17 cellular contexts compared by ENCODE assay signal in genomic region chr12:88566430-88566829, GRCh38. TPM values are rescaled to one million over a fixed set of nuclear protein-coding genes. Genes with fewer than 3 reads are reported as not detected.
DNase-seq lines count a peak whose midpoint lies in the region; ATAC-seq, FAIRE-seq and TF ChIP-seq lines count a peak whose summit lies in the region.
"Had no signal": no experiment of that assay in that cellular context is flagged by ENCODE, and none has a peak within 500 bp of the region (broad histone marks: within the 10 kb centered on the region; RNA-seq: fewer than 3 reads in every experiment).

No MANE protein-coding gene starts in this region.

- no peak for TF ChIP-seq POLR2A in H1 (IDR thresholded peaks at IDR 0.05; ENCODE audit: control extremely low read depth in 1 of 2, low read depth in 2 of 2, low read length in 2 of 2)

- ATAC-seq in GM18498 (IDR thresholded peaks at IDR 0.05; ENCODE audit: unreplicated experiment), result no peak
- ATAC-seq in GM18873 (IDR thresholded peaks at IDR 0.05; ENCODE audit: low FRiP score, unreplicated experiment), result no peak

- H3K4me1 Mint-ChIP-seq in Caco-2 (ENCODE audit: low read depth, unreplicated experiment) (peaks cover 61% of the 10 kb centered on the region), nephron progenitor cell (peaks cover 21% of the 10 kb centered on the region)

- H3K4me2 ChIP-seq in H1 (ENCODE audit: insufficient read depth in 1 of 2, low read depth in 2 of 2, low read length in 2 of 2), result no peak overlapping the region
- H3K4me2 ChIP-seq: KMS-11 had no signal

- intact Hi-C loops in Caco-2 (cut with micrococcal nuclease; ENCODE audit: unreplicated experiment), result no loop called here

- no peak overlapping the region for H4K8ac ChIP-seq in H1 (ENCODE audit: extremely low read depth, insufficient read depth, low read length)

- no peak overlapping the region for H3K4ac ChIP-seq in H1 (replicated peaks; ENCODE audit: insufficient read length, low read depth, low read length)

- no peak for TF ChIP-seq CTCF in Caco-2 (IDR thresholded peaks at IDR 0.05; ENCODE audit: insufficient read depth in 1 of 2, low read depth in 1 of 2, low read length in 1 of 2, severe bottlenecking in 1 of 2, unreplicated experiment in 1 of 2)
- no peak for TF ChIP-seq CTCF in H1 (IDR thresholded peaks at IDR 0.05; ENCODE audit: control extremely low read depth in 1 of 3, insufficient read depth in 1 of 3, low read depth in 1 of 3, low read length in 3 of 3)
- TF ChIP-seq CTCF in nephron progenitor cell (IDR thresholded peaks at IDR 0.05), result no peak

- no peak overlapping the region for H2AFZ ChIP-seq in H1 (ENCODE audit: low read length)

- H2BK5ac ChIP-seq in H1 (ENCODE audit: low read depth, low read length), result no peak overlapping the region

- 0 out of 2 replicates have a peak overlapping the region, but pooled peaks have one; percentile 19 for H3K18ac ChIP-seq in H1 (ENCODE audit: extremely low read depth, low read length)

- CTCF ChIA-PET in Caco-2 (lab: Charles Lee), result no interaction called here
- CTCF ChIA-PET in H1 (lab: Charles Lee; ENCODE audit: partially characterized antibody), result interaction anchor here (1.0 to 1.3 kb wide), 2 partner anchors 8 to 13 kb away, joined by 3 read pairs; no protein-coding TSS in a partner anchor

- TF ChIP-seq EP300 in H1 (IDR thresholded peaks at IDR 0.05; ENCODE audit: borderline replicate concordance in 1 of 2, low read depth in 2 of 2, low read length in 2 of 2), result no peak

- no peaks in the 10 kb centered on the region for H3K23me2 ChIP-seq in H1 (ENCODE audit: low read depth, low read length)

- H3K27me3 ChIP-seq in Caco-2 (replicated peaks; ENCODE audit: control insufficient read depth, insufficient read depth, low read length) (no peaks in the 10 kb centered on the region), H1 (replicated peaks in 1 of 4; ENCODE audit: control insufficient read depth in 3 of 4, extremely low read depth in 1 of 4, insufficient read depth in 3 of 4, low read length in 3 of 4) (no peaks in the 10 kb centered on the region)
- no peaks in the 10 kb centered on the region for H3K27me3 ChIP-seq in effector memory CD4-positive, alpha-beta T cell (replicated peaks; ENCODE audit: control insufficient read depth, insufficient read depth, low read length, poor library complexity, severe bottlenecking)
- H3K27me3 ChIP-seq: right atrium auricular region had no signal

- TF ChIP-seq RAD21 in H1 (IDR thresholded peaks at IDR 0.05 in 1 of 2, conservative IDR thresholded peaks at IDR 0.05 in 1 of 2; ENCODE audit: low read depth in 2 of 2, low read length in 2 of 2), result no peak

- H2BK15ac ChIP-seq in H1 (ENCODE audit: low read length), result no peak overlapping the region

- H3K4me1 ChIP-seq in Caco-2 (peaks cover 87% of the 10 kb centered on the region), H1 (replicated peaks in 1 of 4; ENCODE audit: control insufficient read depth in 3 of 4, insufficient read depth in 4 of 4, low read length in 3 of 4) (peaks cover 0 to 5% (median 2%) of the 10 kb centered on the region in 4 experiments; a peak in 3 of 7 replicates)
- H3K4me1 ChIP-seq in effector memory CD4-positive, alpha-beta T cell (ENCODE audit: control insufficient read depth, insufficient read depth, low read length, poor library complexity, severe bottlenecking), result no peaks in the 10 kb centered on the region

- H3K14ac ChIP-seq in H1 (ENCODE audit: insufficient read length), result no peak overlapping the region

- no peaks in the 10 kb centered on the region for H4K20me1 ChIP-seq in H1 (replicated peaks in 1 of 2; ENCODE audit: control insufficient read depth in 1 of 2, insufficient read depth in 2 of 2, low read length in 2 of 2)

- no peak overlapping the region for H4K91ac ChIP-seq in H1 (replicated peaks; ENCODE audit: insufficient read length, low read length)

- H3K4me3 Mint-ChIP-seq in Caco-2 (ENCODE audit: unreplicated experiment) (peak overlapping the region; percentile 10), nephron progenitor cell (no peak overlapping the region)
- H3K4me3 Mint-ChIP-seq: activated naive CD4-positive, alpha-beta T cell treated with anti-CD3 and anti-CD28 coated beads for 36 hours; neural crest cell; T-helper 2 cell treated with Interferon-gamma antibody and Interleukin-4, amounts not matched to agents 5 μg/mL and 100 μg/mL, for 36 hours had no signal

- H2BK12ac ChIP-seq in H1 (ENCODE audit: low read depth, low read length), result no peak overlapping the region

- BruUV-seq in Caco-2 (replicated peaks; lab: Mats Ljungman, UMichigan), result no TSS peak

- H3K9me3 Mint-ChIP-seq in Caco-2 (ENCODE audit: unreplicated experiment) (no peaks in the 10 kb centered on the region), nephron progenitor cell (no peaks in the 10 kb centered on the region)
- H3K9me3 Mint-ChIP-seq: activated naive CD4-positive, alpha-beta T cell treated with anti-CD3 and anti-CD28 coated beads for 36 hours; neural crest cell; T-helper 2 cell treated with Interferon-gamma antibody and Interleukin-4, amounts not matched to agents 5 μg/mL and 100 μg/mL, for 36 hours had no signal

- H3K9me3 ChIP-seq in Caco-2 (no peaks in the 10 kb centered on the region), H1 (ENCODE audit: insufficient read depth in 2 of 2, low read depth in 1 of 2, low read length in 1 of 2) (no peaks in the 10 kb centered on the region)
- H3K9me3 ChIP-seq in effector memory CD4-positive, alpha-beta T cell (ENCODE audit: control insufficient read depth, low read length), result no peaks in the 10 kb centered on the region
- H3K9me3 ChIP-seq: right atrium auricular region, thoracic aorta had no signal

- no peak overlapping the region for H3K9ac ChIP-seq in H1 (replicated peaks in 1 of 4; ENCODE audit: extremely low read depth in 1 of 4, low read depth in 3 of 4, low read length in 3 of 4)
- H3K9ac ChIP-seq: KMS-11 had no signal

- H4K5ac ChIP-seq in H1 (ENCODE audit: insufficient read length, low read depth, low read length), result no peak overlapping the region

- DNase-seq in Caco-2 (peak; percentile 60 to 69), M059J (ENCODE audit: low read depth) (peak; percentile 69), H1 (ENCODE audit: low read depth in 1 of 2, low spot score in 2 of 2) (no peak), mucosa of gallbladder (ENCODE audit: low spot score) (peak; percentile 34), nephron progenitor cell (no peak)
- no peak for DNase-seq in effector memory CD4-positive, alpha-beta T cell
- DNase-seq: activated naive CD4-positive, alpha-beta T cell treated with anti-CD3 and anti-CD28 coated beads for 36 hours; effector CD4-positive, alpha-beta T cell; NCI-H1436 treated with DMSO at 0.1 percent for 48 hours; NCI-H2227 treated with DMSO at 0.1 percent for 48 hours had no signal

- H2AK5ac ChIP-seq in H1 (ENCODE audit: low read depth, low read length), result no peak overlapping the region

- H2BK120ac ChIP-seq in H1 (replicated peaks; ENCODE audit: low read depth, low read length), result no peak overlapping the region

- peaks cover 94% of the 10 kb centered on the region for H3K36me3 Mint-ChIP-seq in Caco-2 (ENCODE audit: insufficient read depth, unreplicated experiment)
- H3K36me3 Mint-ChIP-seq in nephron progenitor cell (ENCODE audit: low read depth), result no peaks in the 10 kb centered on the region

- no peak overlapping the region for H3K27ac ChIP-seq in H1 (ENCODE audit: low read depth, low read length)
- H3K27ac ChIP-seq in effector memory CD4-positive, alpha-beta T cell (ENCODE audit: insufficient read depth, low read length, poor library complexity, severe bottlenecking), result no peak overlapping the region
- H3K27ac ChIP-seq: KMS-11, right atrium auricular region, thoracic aorta had no signal

- no peak overlapping the region for H3K23ac ChIP-seq in H1 (ENCODE audit: insufficient read length)

- H3K4me3 ChIP-seq in Caco-2 (ENCODE audit: low read depth, low read length) (no peak overlapping the region), H1 (ENCODE audit: extremely low read depth in 1 of 4, insufficient read depth in 2 of 4, low read depth in 3 of 4, low read length in 4 of 4) (no peak overlapping the region)
- H3K4me3 ChIP-seq in effector memory CD4-positive, alpha-beta T cell (ENCODE audit: insufficient read depth, low read depth, low read length, poor library complexity, severe bottlenecking), result no peak overlapping the region
- H3K4me3 ChIP-seq: right atrium auricular region, thoracic aorta had no signal

- H3K79me2 ChIP-seq in H1 (ENCODE audit: control insufficient read depth in 1 of 2, insufficient read depth in 2 of 2, low read length in 2 of 2), result no peaks in the 10 kb centered on the region

- 90% methylated on average over 4 of the region's 4 CpGs; no CpG with 5 or more reads in 1 of the 2 experiments for WGBS in H1 (ENCODE audit: extremely low coverage in 1 of 2, insufficient coverage in 1 of 2, insufficient read length in 1 of 2, insufficient replicate concordance in 2 of 2, low coverage in 1 of 2, low lambda C conversion rate in 2 of 2, missing lambda C conversion rate in 1 of 2), 2 experiments

- H3K27ac Mint-ChIP-seq in Caco-2 (ENCODE audit: unreplicated experiment) (peak overlapping the region; percentile 92), nephron progenitor cell (no peak overlapping the region)
- H3K27ac Mint-ChIP-seq: activated naive CD4-positive, alpha-beta T cell treated with anti-CD3 and anti-CD28 coated beads for 36 hours; T-helper 2 cell treated with Interferon-gamma antibody and Interleukin-4, amounts not matched to agents 5 μg/mL and 100 μg/mL, for 36 hours had no signal

- POLR2A ChIA-PET in Caco-2 (lab: Charles Lee), result interaction anchor here (1.3 kb wide), 1 partner anchor 13 kb away, joined by 7 read pairs; no protein-coding TSS in a partner anchor
- POLR2A ChIA-PET in H1 (lab: Charles Lee; ENCODE audit: partially characterized antibody), result interaction anchor here (1.1 kb wide), 2 partner anchors 10 to 14 kb away, joined by 3 to 6 read pairs; partner anchors contain the start of gene KITLG

- H3K36me3 ChIP-seq in Caco-2 (ENCODE audit: control insufficient read depth, insufficient read depth, low read length), result no peaks in the 10 kb centered on the region; the same call in 1 of the 2 replicates
- no peaks in the 10 kb centered on the region for H3K36me3 ChIP-seq in H1 (ENCODE audit: control insufficient read depth in 2 of 4, insufficient read depth in 4 of 4, low read length in 3 of 4)
- H3K36me3 ChIP-seq in effector memory CD4-positive, alpha-beta T cell (ENCODE audit: control insufficient read depth, insufficient read depth, low read length), result no peaks in the 10 kb centered on the region
- H3K36me3 ChIP-seq: right atrium auricular region, thoracic aorta had no signal

- no peaks in the 10 kb centered on the region for H3K27me3 Mint-ChIP-seq in Caco-2 (ENCODE audit: insufficient read depth, unreplicated experiment)
- H3K27me3 Mint-ChIP-seq in nephron progenitor cell (ENCODE audit: low read depth, poor library complexity), result peaks cover 3% of the 10 kb centered on the region

- H2BK20ac ChIP-seq in H1 (ENCODE audit: low read length), result no peak overlapping the region

- FAIRE-seq in H1 (lab: Jason Lieb, UNC), result no peak

- H3K56ac ChIP-seq in H1 (replicated peaks; ENCODE audit: insufficient read length, low read depth, low read length), result no peak overlapping the region

- no peaks in the 10 kb centered on the region for H3K79me1 ChIP-seq in H1 (ENCODE audit: low read depth, low read length)

RNA-seq across cellular contexts. Expression of gene KITLG, which starts 13.8 kb away (rescaled TPM):
- 200 and 211 TPM in 2 replicates for total RNA-seq in Caco-2 (2022)
- total RNA-seq in M059J (2014; rRNA removed; shearing (Covaris generic)), result 11.8 and 13.0 TPM in 2 replicates
- 7.8 TPM in 2 replicates for total RNA-seq in H1 (2021; fragmentation: NEBNext Ultra II Directional; extraction: Animal tissue kit (Norgen Biotek cat#: 25700))
- 1.3 and 1.4 TPM in 2 replicates for polyA plus RNA-seq in H1 (2011; rRNA removed)
- 1.8 TPM for polyA plus RNA-seq in H1 (2011; cell fraction: cytosol; rRNA removed)
- polyA plus RNA-seq in H1 (2011; cell fraction: nucleus; rRNA removed), result 1.9 TPM
- 2.3 to 6.9 TPM (median 4.6 TPM) in 4 replicates for polyA plus RNA-seq in H1 (2012, experiment 1 of 2)
- 0.25 TPM for polyA plus RNA-seq in H1 (2012, experiment 2 of 2)
- 3.4 TPM for polyA plus RNA-seq in H1 (2013, experiment 1 of 2)
- polyA plus RNA-seq in H1 (2013, experiment 2 of 2), result 3.5 TPM
- polyA minus RNA-seq in H1 (2011; rRNA and poly(A)+ RNA removed), result 6.2 and 8.2 TPM in 2 replicates
- polyA minus RNA-seq in H1 (2011; cell fraction: cytosol; rRNA and poly(A)+ RNA removed), result 17.4 TPM
- 12.8 TPM for polyA minus RNA-seq in H1 (2011; cell fraction: nucleus; rRNA and poly(A)+ RNA removed)
- 30.5 TPM for total RNA-seq in mucosa of gallbladder

Comparison
In these comparisons a context has a peak if more than half of its experiments do, and no peak if none do; other contexts are left out.
1. DNase-seq: peak in Caco-2 (2 of 2), M059J (single experiment) and mucosa of gallbladder (single experiment); none in H1 (0 of 2), nephron progenitor cell (single experiment) and effector memory CD4-positive, alpha-beta T cell (0 of 3).